1 cellular context compared by ENCODE assay signal in genomic region chr17:75854881-75855309, GRCh38.
A peak's percentile ranks its signal among the peaks of the same experiment; 100 is the strongest.
TF ChIP-seq lines count a peak whose summit lies in the region.

No MANE protein-coding gene starts in this region.

TF ChIP-seq in A549, 52 proteins besides CTCF, POLR2A, EP300 and RAD21:
- no peak for TF ChIP-seq REST (IDR thresholded peaks at IDR 0.05)
- peak; percentile 17 for TF ChIP-seq CHD2 (IDR thresholded peaks at IDR 0.05; ENCODE audit: low read length, partially characterized antibody)
- TF ChIP-seq GATA3 (IDR thresholded peaks at IDR 0.05; ENCODE audit: borderline replicate concordance) = no peak
- peak; percentile 28; the same call in 1 of the 2 replicates for TF ChIP-seq PHF8 (IDR thresholded peaks at IDR 0.05; ENCODE audit: borderline replicate concordance, low read depth)
